1 cellular context compared by ENCODE assay signal in genomic region chr20:41137412-41138216, GRCh38.
TF ChIP-seq lines count a peak whose summit lies in the region.

Gene PLCG1 (plus strand): TSS chr20:41137543. CDS start chr20:41137642, 99 bp downstream.

TF ChIP-seq in HepG2, 621 proteins besides CTCF, POLR2A, EP300 and RAD21 (continued from another document and continues in another):
- TF ChIP-seq ZNF552 (CRISPR knock-in tag; IDR thresholded peaks at IDR 0.05; ENCODE audit: borderline replicate concordance) (0 out of 2 replicates have a peak, but pooled peaks have one; percentile 77), SMAD9 (CRISPR knock-in tag; IDR thresholded peaks at IDR 0.05) (no peak), ZSCAN5A (CRISPR knock-in tag; IDR thresholded peaks at IDR 0.05; ENCODE audit: borderline replicate concordance) (0 out of 2 replicates have a peak, but pooled peaks have one; percentile 55), ZBTB8A (CRISPR knock-in tag; IDR thresholded peaks at IDR 0.05; ENCODE audit: borderline replicate concordance, low read depth) (no peak), THAP11 (CRISPR knock-in tag; IDR thresholded peaks at IDR 0.05) (0 out of 2 replicates have a peak, but pooled peaks have one; percentile 44), ZFP36 (IDR thresholded peaks at IDR 0.05; ENCODE audit: borderline replicate concordance, low read depth, low read length, partially characterized antibody) (no peak), SIN3B (IDR thresholded peaks at IDR 0.05; ENCODE audit: low read length) (no peak), AGO1 (IDR thresholded peaks at IDR 0.05; ENCODE audit: low read depth, low read length, poor library complexity, severe bottlenecking) (peak; percentile 73), ZNF577 (CRISPR knock-in tag; IDR thresholded peaks at IDR 0.05; ENCODE audit: borderline replicate concordance, low read depth) (no peak), CBX5 (CRISPR knock-in tag; IDR thresholded peaks at IDR 0.05; ENCODE audit: borderline replicate concordance) (0 out of 2 replicates have a peak, but pooled peaks have one; percentile 10), NRL (CRISPR knock-in tag; IDR thresholded peaks at IDR 0.05; ENCODE audit: borderline replicate concordance) (peak; percentile 85; the same call in 1 of the 2 replicates), CCAR2 (optimal IDR thresholded peaks at IDR 0.05; ENCODE audit: low read depth, low read length) (no peak), ZBTB21 (CRISPR knock-in tag; IDR thresholded peaks at IDR 0.05) (no peak), ZNF773 (CRISPR knock-in tag; IDR thresholded peaks at IDR 0.05; ENCODE audit: borderline replicate concordance) (0 out of 2 replicates have a peak, but pooled peaks have one; percentile 1), ZNF263 (CRISPR knock-in tag; IDR thresholded peaks at IDR 0.05) (no peak; the same call in 1 of the 2 replicates), ARID3A (IDR thresholded peaks at IDR 0.05; ENCODE audit: low read depth, low read length) (no peak), HNRNPH1 (optimal IDR thresholded peaks at IDR 0.05; ENCODE audit: low read depth, low read length) (no peak), IKZF1 (IDR thresholded peaks at IDR 0.05) (no peak), GTF3A (CRISPR knock-in tag; conservative IDR thresholded peaks at IDR 0.05) (no peak), ZNF740 (CRISPR knock-in tag; IDR thresholded peaks at IDR 0.05) (peak; percentile 97), PATZ1 (CRISPR knock-in tag; IDR thresholded peaks at IDR 0.05) (peak; percentile 99), SMAD1 (CRISPR knock-in tag; IDR thresholded peaks at IDR 0.05; ENCODE audit: borderline replicate concordance, low read depth) (no peak; the same call in 1 of the 2 replicates), GTF2F1 (IDR thresholded peaks at IDR 0.05; ENCODE audit: low read length) (no peak), RBM39 (IDR thresholded peaks at IDR 0.05; ENCODE audit: low read depth, low read length, poor library complexity, severe bottlenecking) (peak; percentile 95), MZF1 (CRISPR knock-in tag; IDR thresholded peaks at IDR 0.05; ENCODE audit: borderline replicate concordance) (no peak), ZBTB42 (CRISPR knock-in tag; IDR thresholded peaks at IDR 0.05) (peak; percentile 64; the same call in 1 of the 2 replicates), ZNF747 (CRISPR knock-in tag; IDR thresholded peaks at IDR 0.05; ENCODE audit: borderline replicate concordance) (peak; percentile 82), MED1 (CRISPR knock-in tag; IDR thresholded peaks at IDR 0.05) (peak; percentile 57; the same call in 1 of the 2 replicates), U2AF2 (IDR thresholded peaks at IDR 0.05; ENCODE audit: low read depth, low read length) (no peak), ZNF460 (CRISPR knock-in tag; IDR thresholded peaks at IDR 0.05; ENCODE audit: borderline replicate concordance) (no peak; the same call in 1 of the 2 replicates), ZNF335 (CRISPR knock-in tag; IDR thresholded peaks at IDR 0.05) (0 out of 2 replicates have a peak, but pooled peaks have one; percentile 3), ZFP36L2 (CRISPR knock-in tag; IDR thresholded peaks at IDR 0.05) (no peak), ZKSCAN5 (CRISPR knock-in tag; IDR thresholded peaks at IDR 0.05) (no peak), ZNF34 (CRISPR knock-in tag; IDR thresholded peaks at IDR 0.05; ENCODE audit: borderline replicate concordance) (peak; percentile 43; the same call in 1 of the 2 replicates), FUBP1 (CRISPR knock-in tag; IDR thresholded peaks at IDR 0.05; ENCODE audit: borderline replicate concordance) (peak; percentile 85; the same call in 1 of the 2 replicates), ZSCAN9 (CRISPR knock-in tag; IDR thresholded peaks at IDR 0.05; ENCODE audit: borderline replicate concordance) (no peak; the same call in 1 of the 2 replicates), E2F1 (CRISPR knock-in tag; IDR thresholded peaks at IDR 0.05) (no peak), FOXC1 (CRISPR knock-in tag; IDR thresholded peaks at IDR 0.05; ENCODE audit: borderline replicate concordance) (peak; percentile 81), PBX2 (CRISPR knock-in tag; IDR thresholded peaks at IDR 0.05) (no peak), TMF1 (CRISPR knock-in tag; IDR thresholded peaks at IDR 0.05; ENCODE audit: low read depth) (no peak), ZNF644 (CRISPR knock-in tag; IDR thresholded peaks at IDR 0.05; ENCODE audit: low read depth) (0 out of 2 replicates have a peak, but pooled peaks have one; percentile 31), SRSF9 (IDR thresholded peaks at IDR 0.05; ENCODE audit: borderline replicate concordance, insufficient read depth, low read depth, low read length, poor library complexity, severe bottlenecking) (no peak), SMARCC2 (IDR thresholded peaks at IDR 0.05) (no peak), TOE1 (CRISPR knock-in tag; IDR thresholded peaks at IDR 0.05) (no peak), SNAPC5 (CRISPR knock-in tag; IDR thresholded peaks at IDR 0.05; ENCODE audit: borderline replicate concordance) (no peak), BCLAF1 (IDR thresholded peaks at IDR 0.05) (no peak), CEBPG (CRISPR knock-in tag; IDR thresholded peaks at IDR 0.05) (no peak), DNMT3B (CRISPR knock-in tag; conservative IDR thresholded peaks at IDR 0.05) (no peak), ATF1 (CRISPR knock-in tag; IDR thresholded peaks at IDR 0.05) (no peak), ZNF562 (CRISPR knock-in tag; IDR thresholded peaks at IDR 0.05; ENCODE audit: borderline replicate concordance) (no peak), BRF2 (CRISPR knock-in tag; IDR thresholded peaks at IDR 0.05) (no peak), EHMT2 (IDR thresholded peaks at IDR 0.05; ENCODE audit: borderline replicate concordance, low read depth, low read length) (no peak), NR0B2 (CRISPR knock-in tag; IDR thresholded peaks at IDR 0.05) (no peak; the same call in 1 of the 2 replicates), ZNF251 (CRISPR knock-in tag; IDR thresholded peaks at IDR 0.05) (no peak), ZNF484 (CRISPR knock-in tag; IDR thresholded peaks at IDR 0.05; ENCODE audit: borderline replicate concordance, low read depth) (no peak), ZNF713 (CRISPR knock-in tag; IDR thresholded peaks at IDR 0.05) (peak; percentile 27; the same call in 1 of the 2 replicates), TCF7 (IDR thresholded peaks at IDR 0.05; ENCODE audit: low read depth) (0 out of 2 replicates have a peak, but pooled peaks have one; percentile 13)
